ENCODE assay signal across 22 cellular contexts in the genomic region with DNA sequence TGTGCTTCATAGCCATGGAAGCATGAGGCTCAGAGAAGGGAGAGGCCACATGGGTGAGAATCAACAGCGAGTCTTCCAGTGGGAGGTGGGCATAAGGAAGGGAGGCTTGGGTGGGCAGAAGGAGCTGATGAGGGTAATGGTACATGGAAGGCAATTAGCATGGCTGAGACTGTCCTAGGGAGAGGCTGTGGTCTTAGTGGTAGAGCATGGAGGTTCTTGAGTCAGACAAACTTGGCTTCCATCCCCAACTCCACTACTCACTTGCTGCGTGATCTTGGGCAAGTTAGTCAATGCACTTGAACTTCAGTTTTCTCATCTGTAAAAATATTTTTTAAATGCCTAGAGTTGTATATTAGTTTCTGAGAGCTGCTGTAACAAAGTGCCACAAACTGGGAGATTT.
"Had no signal": no experiment of that assay in that cellular context is flagged by ENCODE, and none has a peak within 500 bp of the region (broad histone marks: within the 10 kb centered on the region; RNA-seq: fewer than 3 reads in every experiment).

No MANE protein-coding gene starts in this region.

- DNase-seq: IMR-90, Karpas-422, KG1, MM.1S, NCI-H1092 treated with DMSO at 0.1 percent for 48 hours, NCI-H1436, NCI-H187, NCI-H2029, NCI-H2081 treated with DMSO at 0.1 percent for 48 hours, NCI-H2171, NCI-H226, NCI-H446, NCI-H510A, NCI-H524 treated with DMSO at 0.1 percent for 48 hours, NCI-H69, NCI-H774, Right ventricle myocardium superior, RPMI8226, SIG-M5 had no signal

- H3K9me3 ChIP-seq: SJSA1 had no signal

- H3K4me3 ChIP-seq: SJSA1, SK-N-MC had no signal

- H3K27ac ChIP-seq: SJSA1, SK-N-MC had no signal

- ATAC-seq: HepG2 had no signal

- H3K27me3 ChIP-seq: SJSA1 had no signal

- H3K4me1 ChIP-seq: SJSA1 had no signal

- H3K36me3 ChIP-seq: SJSA1 had no signal
